13 cellular contexts compared by ENCODE assay signal in the genomic region with DNA sequence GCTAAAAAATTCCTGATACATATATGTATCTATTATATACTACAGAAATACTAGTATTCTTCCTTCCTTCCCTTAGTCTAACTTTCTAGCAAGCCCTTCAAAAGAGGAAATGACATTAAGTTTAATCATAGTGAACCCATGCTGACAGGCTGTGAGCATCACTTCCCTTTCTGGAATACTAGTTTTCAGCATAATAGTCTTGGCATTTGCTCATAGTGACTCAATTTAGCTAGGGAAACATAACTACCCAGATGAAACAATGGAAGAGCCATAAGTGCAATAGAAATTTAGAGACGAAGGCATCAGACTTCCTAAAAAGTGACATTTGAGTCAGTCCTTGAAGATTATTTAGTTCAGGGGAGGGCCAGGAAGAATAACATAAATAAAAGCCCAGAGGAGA.
DNase-seq lines count a peak whose midpoint lies in the region; TF ChIP-seq lines count a peak whose summit lies in the region.
"Had no signal": no experiment of that assay in that cellular context is flagged by ENCODE, and none has a peak within 500 bp of the region (broad histone marks: within the 10 kb centered on the region; RNA-seq: fewer than 3 reads in every experiment).

No MANE protein-coding gene starts in this region.

- no peaks in the 10 kb centered on the region for H3K79me1 ChIP-seq in trophoblast cell (ENCODE audit: low read length)

- H3K4ac ChIP-seq in trophoblast cell (ENCODE audit: low read depth, low read length), result no peak overlapping the region

- H4K12ac ChIP-seq in trophoblast cell (ENCODE audit: low read depth, low read length), result no peak overlapping the region

- H3K27me3 ChIP-seq in trophoblast cell (ENCODE audit: insufficient read depth, low read length), result no peaks in the 10 kb centered on the region
- H3K27me3 ChIP-seq: neural progenitor cell had no signal

- H3K18ac ChIP-seq in trophoblast cell (ENCODE audit: low read length), result no peak overlapping the region

- TF ChIP-seq CTCF in AG10803 (conservative IDR thresholded peaks at IDR 0.05; ENCODE audit: low read length), result no peak

- H2BK120ac ChIP-seq in trophoblast cell (ENCODE audit: insufficient read depth, low read length, poor library complexity), result no peak overlapping the region

- no peaks in the 10 kb centered on the region for H3K4me1 ChIP-seq in trophoblast cell (ENCODE audit: control insufficient read depth in 1 of 2, insufficient read depth in 2 of 2, low read length in 2 of 2)
- H3K4me1 ChIP-seq: neural progenitor cell had no signal

- H2AFZ ChIP-seq in trophoblast cell (ENCODE audit: insufficient read depth, low read length, poor library complexity), result no peak overlapping the region
- H2AFZ ChIP-seq: neural progenitor cell had no signal

- H2BK12ac ChIP-seq in trophoblast cell (ENCODE audit: low read length), result no peak overlapping the region

- H2AK5ac ChIP-seq in trophoblast cell (ENCODE audit: low read length), result no peak overlapping the region

- H3K4me3 ChIP-seq in AG10803 (ENCODE audit: low read length), result no peak overlapping the region
- no peak overlapping the region for H3K4me3 ChIP-seq in trophoblast cell (ENCODE audit: low read depth, low read length)
- H3K4me3 ChIP-seq: neural progenitor cell had no signal

- no peak overlapping the region for H3K4me2 ChIP-seq in trophoblast cell (ENCODE audit: low read length)
- H3K4me2 ChIP-seq: neural progenitor cell had no signal

- H3K36me3 ChIP-seq in trophoblast cell (ENCODE audit: control insufficient read depth in 1 of 2, insufficient read depth in 2 of 2, low read length in 2 of 2), result no peaks in the 10 kb centered on the region
- H3K36me3 ChIP-seq: neural progenitor cell had no signal

- no peak overlapping the region for H4K91ac ChIP-seq in trophoblast cell (ENCODE audit: low read depth, low read length)

- DNase-seq in AG10803 (ENCODE audit: low read depth) (peak; percentile 30), MV-4-11 (lab: John Stamatoyannopoulos, UW) (peak; percentile 91), brain pericyte (ENCODE audit: low read depth, low spot score) (peak; percentile 15), lung microvascular endothelial cell (ENCODE audit: low read depth in 2 of 2) (peak; percentile 56 to 90), NCI-H510A (lab: John Stamatoyannopoulos, UW) (no peak), NCI-H2107 (lab: John Stamatoyannopoulos, UW) (no peak), NCI-H187 (lab: John Stamatoyannopoulos, UW) (no peak), trophoblast cell (no peak)
- DNase-seq: activated CD4-positive, alpha-beta T cell treated with anti-CD3 and anti-CD28 coated beads, Interleukin-2, amount 50 U/mL, for 4 hours; activated effector memory CD4-positive, alpha-beta T cell treated with anti-CD3 and anti-CD28 coated beads, Interleukin-2, amount 50 U/mL, for 16 hours; left cardiac atrium; NCI-H1092 treated with DMSO at 0.1 percent for 48 hours had no signal

- no peak overlapping the region for H3K23ac ChIP-seq in trophoblast cell (ENCODE audit: low read length)

- no peak overlapping the region for H3K27ac ChIP-seq in trophoblast cell (ENCODE audit: low read depth, low read length)
- H3K27ac ChIP-seq: neural progenitor cell had no signal

- no peaks in the 10 kb centered on the region for H3K79me2 ChIP-seq in trophoblast cell (ENCODE audit: control insufficient read depth, insufficient read depth, low read length, poor library complexity)

- H3K9me3 ChIP-seq in trophoblast cell (ENCODE audit: insufficient read depth, low read depth, low read length), result no peaks in the 10 kb centered on the region

- no peak overlapping the region for H2BK5ac ChIP-seq in trophoblast cell (ENCODE audit: low read depth, low read length, poor library complexity)

- H3K14ac ChIP-seq in trophoblast cell (ENCODE audit: low read length), result no peak overlapping the region

- H4K8ac ChIP-seq in trophoblast cell (ENCODE audit: low read depth, low read length), result no peak overlapping the region

- no CpG with 5 or more reads among the region's 1 CpG for WGBS in trophoblast cell (ENCODE audit: extremely low coverage, insufficient coverage, insufficient read length)

- H3K9ac ChIP-seq in trophoblast cell (ENCODE audit: low read length), result no peak overlapping the region
- H3K9ac ChIP-seq: neural progenitor cell had no signal

Comparison
In these comparisons a context has a peak if more than half of its experiments do, and no peak if none do; other contexts are left out.
1. DNase-seq: peak in AG10803 (single experiment), MV-4-11 (single experiment), brain pericyte (single experiment) and lung microvascular endothelial cell (2 of 2); none in NCI-H510A (single experiment), NCI-H2107 (single experiment), NCI-H187 (0 of 2) and trophoblast cell (0 of 2).